In the genomic region with DNA sequence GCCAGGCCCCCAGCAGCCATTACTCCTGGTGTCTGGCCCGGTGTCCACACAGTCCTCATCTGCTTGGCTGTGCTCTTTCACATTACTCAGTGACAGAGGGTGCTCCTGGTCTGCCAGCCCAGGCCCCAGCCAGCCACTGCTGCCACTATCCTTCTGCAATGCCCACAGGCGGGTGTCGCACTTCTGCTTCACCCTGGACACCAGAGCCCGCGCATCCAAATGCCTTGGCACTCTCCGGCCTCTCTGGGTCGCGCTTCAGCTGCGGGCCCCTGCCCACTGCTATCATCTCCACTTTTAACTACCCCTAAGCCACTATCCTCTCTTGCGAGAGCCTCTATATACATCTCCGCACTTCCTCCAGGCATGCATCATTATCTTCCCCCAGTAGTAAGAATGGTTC, we compare ENCODE assay signal across 23 cellular contexts.
"Had no signal": no experiment of that assay in that cellular context is flagged by ENCODE, and none has a peak within 500 bp of the region (broad histone marks: within the 10 kb centered on the region; RNA-seq: fewer than 3 reads in every experiment).

No MANE protein-coding gene starts in this region.

- H3K27me3 ChIP-seq: brain microvascular endothelial cell, esophagus squamous epithelium, gastrocnemius medialis, neutrophil, ovary, right atrium auricular region, transverse colon had no signal

- H3K36me3 ChIP-seq: gastrocnemius medialis, neutrophil, ovary, transverse colon had no signal

- H3K9me3 ChIP-seq: esophagus squamous epithelium, gastrocnemius medialis, neutrophil, ovary, psoas muscle, right atrium auricular region, transverse colon had no signal

- ATAC-seq: activated CD4-positive, CD25-positive, alpha-beta regulatory T cell treated with anti-CD3 and anti-CD28 coated beads, Interleukin-2, amount 50 U/mL, for 24 hours; activated CD8-positive, alpha-beta memory T cell treated with anti-CD3 and anti-CD28 coated beads, Interleukin-2, amount 10 ng/mL, durations not matched to agents 7 days and 5 days; activated CD8-positive, alpha-beta T cell treated with anti-CD3 and anti-CD28 coated beads for 36 hours; gastrocnemius medialis; naive thymus-derived CD8-positive, alpha-beta T cell; psoas muscle; SK-N-SH treated with all-trans-retinoic acid at 6 μM for 48 hours had no signal

- H3K27me3 Mint-ChIP-seq: activated CD8-positive, alpha-beta T cell treated with anti-CD3 and anti-CD28 coated beads for 36 hours had no signal

- H3K27ac Mint-ChIP-seq: activated CD4-positive, alpha-beta T cell treated with anti-CD3 and anti-CD28 coated beads, Interleukin-2, amount 10 ng/mL, durations not matched to agents 7 days and 5 days; activated CD8-positive, alpha-beta memory T cell treated with anti-CD3 and anti-CD28 coated beads, Interleukin-2, amount 10 ng/mL, durations not matched to agents 7 days and 5 days; activated CD8-positive, alpha-beta T cell treated with anti-CD3 and anti-CD28 coated beads for 36 hours; activated T-helper 1 cell treated with anti-CD3 and anti-CD28 coated beads, Interleukin-12 subunit alpha, Interleukin-12 subunit beta, Interleukin-2, Interleukin-4 antibody, amounts not matched to agents 30 ng/mL and 10 ng/mL and 1 ng/mL, durations not matched to agents 14 hours and 24 hours and 36 hours; naive thymus-derived CD8-positive, alpha-beta T cell had no signal

- H3K36me3 Mint-ChIP-seq: activated CD8-positive, alpha-beta memory T cell treated with anti-CD3 and anti-CD28 coated beads, Interleukin-2, amount 10 ng/mL, durations not matched to agents 7 days and 5 days; naive thymus-derived CD8-positive, alpha-beta T cell had no signal

- H3K4me1 ChIP-seq: esophagus squamous epithelium, gastrocnemius medialis, psoas muscle, transverse colon had no signal

- DNase-seq: activated CD4-positive, alpha-beta T cell treated with anti-CD3 and anti-CD28 coated beads, Interleukin-2, amount 10 ng/mL, durations not matched to agents 7 days and 5 days; activated CD8-positive, alpha-beta memory T cell treated with anti-CD3 and anti-CD28 coated beads, Interleukin-2, amount 10 ng/mL, durations not matched to agents 7 days and 5 days; activated CD8-positive, alpha-beta T cell treated with anti-CD3 and anti-CD28 coated beads for 36 hours; activated gamma-delta T cell; activated naive CD4-positive, alpha-beta T cell treated with anti-CD3 and anti-CD28 coated beads, Interleukin-2, amount 50 U/mL, for 16 hours; activated T-cell treated with anti-CD3 and anti-CD28 coated beads for 4 hours; brain microvascular endothelial cell; effector memory CD4-positive, alpha-beta T cell; esophagus squamous epithelium; gastrocnemius medialis; kidney glomerular epithelial cell; mammary epithelial cell; naive thymus-derived CD8-positive, alpha-beta T cell; psoas muscle; stimulated activated CD4-positive, alpha-beta T cell treated with anti-CD3 and anti-CD28 coated beads, Interleukin-4, amount 100 ng/mL, for 4 hours; transverse colon had no signal

- H3K27ac ChIP-seq: brain microvascular endothelial cell, esophagus squamous epithelium, gastrocnemius medialis, neutrophil, ovary, psoas muscle, right atrium auricular region, transverse colon, VCaP had no signal

- H3K9me3 Mint-ChIP-seq: activated CD4-positive, alpha-beta T cell treated with anti-CD3 and anti-CD28 coated beads, Interleukin-2, amount 10 ng/mL, durations not matched to agents 7 days and 5 days; activated CD8-positive, alpha-beta T cell treated with anti-CD3 and anti-CD28 coated beads for 36 hours; activated T-helper 1 cell treated with anti-CD3 and anti-CD28 coated beads, Interleukin-12 subunit alpha, Interleukin-12 subunit beta, Interleukin-2, Interleukin-4 antibody, amounts not matched to agents 30 ng/mL and 10 ng/mL and 1 ng/mL, durations not matched to agents 14 hours and 24 hours and 36 hours had no signal

- H3K4me3 ChIP-seq: esophagus squamous epithelium, gastrocnemius medialis, ovary, psoas muscle, right atrium auricular region, transverse colon had no signal

- H3K4me3 Mint-ChIP-seq: activated CD4-positive, alpha-beta T cell treated with anti-CD3 and anti-CD28 coated beads, Interleukin-2, amount 10 ng/mL, durations not matched to agents 7 days and 5 days; activated CD8-positive, alpha-beta memory T cell treated with anti-CD3 and anti-CD28 coated beads, Interleukin-2, amount 10 ng/mL, durations not matched to agents 7 days and 5 days; activated CD8-positive, alpha-beta T cell treated with anti-CD3 and anti-CD28 coated beads for 36 hours; activated T-helper 1 cell treated with anti-CD3 and anti-CD28 coated beads, Interleukin-12 subunit alpha, Interleukin-12 subunit beta, Interleukin-2, Interleukin-4 antibody, amounts not matched to agents 30 ng/mL and 10 ng/mL and 1 ng/mL, durations not matched to agents 14 hours and 24 hours and 36 hours; naive thymus-derived CD8-positive, alpha-beta T cell had no signal

- H3K4me1 Mint-ChIP-seq: activated CD4-positive, alpha-beta T cell treated with anti-CD3 and anti-CD28 coated beads, Interleukin-2, amount 10 ng/mL, durations not matched to agents 7 days and 5 days; activated CD8-positive, alpha-beta memory T cell treated with anti-CD3 and anti-CD28 coated beads, Interleukin-2, amount 10 ng/mL, durations not matched to agents 7 days and 5 days; naive thymus-derived CD8-positive, alpha-beta T cell had no signal
